In the genomic region with DNA sequence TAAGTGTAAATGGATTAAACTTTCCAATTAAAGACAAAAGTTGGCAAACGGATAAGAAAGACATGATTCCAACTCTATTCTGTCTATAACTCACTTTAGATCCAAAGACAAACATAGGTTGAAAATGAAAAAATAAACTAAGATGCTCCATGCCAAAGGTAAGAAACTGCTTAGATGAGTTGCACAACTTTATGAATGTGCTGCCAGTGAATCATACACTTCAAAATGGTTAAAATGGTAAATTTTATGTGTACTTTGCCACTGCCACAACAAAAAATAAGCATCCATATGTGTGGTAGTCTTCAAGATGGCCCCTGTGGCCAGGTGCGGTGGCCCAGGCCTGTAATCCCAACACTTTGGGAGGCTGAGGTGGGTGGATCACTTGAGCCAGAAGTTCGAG, we compare ENCODE assay signal across 1 cellular context.
TF ChIP-seq lines count a peak whose summit lies in the region.

No MANE protein-coding gene starts in this region.

TF ChIP-seq in IMR-90, 13 proteins besides CTCF, POLR2A, EP300 and RAD21 (continued from another document):
- TF ChIP-seq, protein P1, sequence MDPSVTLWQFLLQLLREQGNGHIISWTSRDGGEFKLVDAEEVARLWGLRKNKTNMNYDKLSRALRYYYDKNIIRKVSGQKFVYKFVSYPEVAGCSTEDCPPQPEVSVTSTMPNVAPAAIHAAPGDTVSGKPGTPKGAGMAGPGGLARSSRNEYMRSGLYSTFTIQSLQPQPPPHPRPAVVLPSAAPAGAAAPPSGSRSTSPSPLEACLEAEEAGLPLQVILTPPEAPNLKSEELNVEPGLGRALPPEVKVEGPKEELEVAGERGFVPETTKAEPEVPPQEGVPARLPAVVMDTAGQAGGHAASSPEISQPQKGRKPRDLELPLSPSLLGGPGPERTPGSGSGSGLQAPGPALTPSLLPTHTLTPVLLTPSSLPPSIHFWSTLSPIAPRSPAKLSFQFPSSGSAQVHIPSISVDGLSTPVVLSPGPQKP (IDR thresholded peaks at IDR 0.05; ENCODE audit: borderline replicate concordance, low read depth, low read length): no peak
- TF ChIP-seq CHD1 (IDR thresholded peaks at IDR 0.05; ENCODE audit: low read depth, low read length) (no peak), SMC3 (IDR thresholded peaks at IDR 0.05; ENCODE audit: low read depth, low read length) (no peak), CEBPB (IDR thresholded peaks at IDR 0.05; ENCODE audit: low read depth, low read length) (peak; percentile 66; the same call in 1 of the 2 replicates), NFE2L2 (IDR thresholded peaks at IDR 0.05; ENCODE audit: low read depth, low read length) (no peak)
